9 cellular contexts compared by ENCODE assay signal in genomic region chr2:181411105-181411849, GRCh38. TPM values are rescaled to one million over a fixed set of nuclear protein-coding genes. Genes with fewer than 3 reads are reported as not detected.
DNase-seq lines count a peak whose midpoint lies in the region; ATAC-seq and TF ChIP-seq lines count a peak whose summit lies in the region.
"Had no signal": no experiment of that assay in that cellular context is flagged by ENCODE, and none has a peak within 500 bp of the region (broad histone marks: within the 10 kb centered on the region; RNA-seq: fewer than 3 reads in every experiment).

No MANE protein-coding gene starts in this region.

- H3K4me1 ChIP-seq in OCI-LY3 (ENCODE audit: low read length): peaks cover 32% of the 10 kb centered on the region

- intact Hi-C loops in dorsolateral prefrontal cortex (cut with DNase I): no loop called here

- H3K4me2 ChIP-seq in OCI-LY3 (ENCODE audit: low read length): peak overlapping the region; percentile 87

- no peaks in the 10 kb centered on the region for H3K79me2 ChIP-seq in OCI-LY3 (ENCODE audit: low read length)

- ATAC-seq in GM21381 (IDR thresholded peaks at IDR 0.05; ENCODE audit: unreplicated experiment) (peak; percentile 92), HG03558 (IDR thresholded peaks at IDR 0.05; ENCODE audit: extremely low read depth, unreplicated experiment) (peak; percentile 97)

- no peaks in the 10 kb centered on the region for H3K36me3 ChIP-seq in OCI-LY3 (replicated peaks; ENCODE audit: low read depth, low read length)
- H3K36me3 ChIP-seq: neutrophil had no signal

- H3K4me3 ChIP-seq in OCI-LY3 (ENCODE audit: low read length) (peak overlapping the region; percentile 66), retinal pigment epithelial cell (ENCODE audit: low read length) (no peak overlapping the region), dorsolateral prefrontal cortex (no peak overlapping the region)

- H3K27me3 ChIP-seq in OCI-LY3 (ENCODE audit: low read depth, low read length) (no peaks in the 10 kb centered on the region), dorsolateral prefrontal cortex (peaks cover 0 to 9% (median 0%) of the 10 kb centered on the region in 45 donors)
- H3K27me3 ChIP-seq: neutrophil had no signal

- no peaks in the 10 kb centered on the region for H3K9me3 ChIP-seq in OCI-LY3 (ENCODE audit: insufficient read depth, low read length)
- H3K9me3 ChIP-seq: neutrophil had no signal

- peak overlapping the region; percentile 62 for H3K9ac ChIP-seq in OCI-LY3 (ENCODE audit: low read length)

- DNase-seq in DMS153 (lab: John Stamatoyannopoulos, UW): peak; percentile 97
- DNase-seq in retinal pigment epithelial cell (ENCODE audit: low read depth): peak; percentile 57
- DNase-seq in epidermal melanocyte (ENCODE audit: insufficient read length, low spot score): no peak
- DNase-seq in dorsolateral prefrontal cortex: no peak
- no peak for DNase-seq in activated CD4-positive, alpha-beta T cell treated with anti-CD3 and anti-CD28 coated beads, Interleukin-2, amount 50 U/mL, for 4 hours

- peak; percentile 19; the same call in 1 of the 2 replicates for TF ChIP-seq CTCF in OCI-LY3 (IDR thresholded peaks at IDR 0.05; ENCODE audit: low read depth, low read length)
- no peak for TF ChIP-seq CTCF in retinal pigment epithelial cell (conservative IDR thresholded peaks at IDR 0.05; ENCODE audit: low read depth, low read length)
- no peak for TF ChIP-seq CTCF in dorsolateral prefrontal cortex (IDR thresholded peaks at IDR 0.05 in 54 of 56, conservative IDR thresholded peaks at IDR 0.05 in 2 of 56; ENCODE audit: low read depth in 1 of 56, partially characterized antibody in 56 of 56)

- H3K27ac ChIP-seq in OCI-LY3 (ENCODE audit: low read length): peak overlapping the region; percentile 35
- no peak overlapping the region for H3K27ac ChIP-seq in dorsolateral prefrontal cortex
- H3K27ac ChIP-seq: neutrophil had no signal

- no peaks in the 10 kb centered on the region for H4K20me1 ChIP-seq in OCI-LY3 (ENCODE audit: insufficient read depth, low read length)

- H2AFZ ChIP-seq in OCI-LY3 (ENCODE audit: low read depth, low read length): peak overlapping the region; percentile 61

RNA-seq across cellular contexts. Expression of gene ITGA4, which starts 45.9 kb away (rescaled TPM):
- 10 to 100 TPM in 1 of 120 experiments, 1 to 10 TPM in 116, under 1 TPM in 3; 0.50 to 11.7 (median 2.7) TPM for total RNA-seq in dorsolateral prefrontal cortex

Comparison
In these comparisons a context has a peak if more than half of its experiments do, and no peak if none do; other contexts are left out.
1. DNase-seq: peak in DMS153 (single experiment) and retinal pigment epithelial cell (single experiment); none in epidermal melanocyte (single experiment), dorsolateral prefrontal cortex (0 of 10) and activated CD4-positive, alpha-beta T cell treated with anti-CD3 and anti-CD28 coated beads, Interleukin-2, amount 50 U/mL, for 4 hours (0 of 2).